ENCODE assay signal across 15 cellular contexts in genomic region chr2:108917078-108917440, GRCh38.
DNase-seq lines count a peak whose midpoint lies in the region; ATAC-seq and TF ChIP-seq lines count a peak whose summit lies in the region.
"Had no signal": no experiment of that assay in that cellular context is flagged by ENCODE, and none has a peak within 500 bp of the region (broad histone marks: within the 10 kb centered on the region; RNA-seq: fewer than 3 reads in every experiment).

No MANE protein-coding gene starts in this region.

- H3K36me3 ChIP-seq in esophagus muscularis mucosa (no peaks in the 10 kb centered on the region), osteoblast (ENCODE audit: insufficient read depth, low read length) (no peaks in the 10 kb centered on the region)
- H3K36me3 ChIP-seq: BE2C, heart right ventricle, left ventricle myocardium inferior had no signal

- no peak for TF ChIP-seq EP300 in esophagus muscularis mucosa (IDR thresholded peaks at IDR 0.05)

- DNase-seq in GM03348 (ENCODE audit: low spot score): peak; percentile 20
- peak; percentile 47 for DNase-seq in medulla oblongata (ENCODE audit: extremely low spot score)
- DNase-seq in stimulated activated CD8-positive, alpha-beta memory T cell treated with anti-CD3 and anti-CD28 coated beads, Interleukin-4, amount 100 ng/mL, for 48 hours: peak; percentile 18
- no peak for DNase-seq in esophagus muscularis mucosa (ENCODE audit: extremely low spot score)
- no peak for DNase-seq in osteoblast (ENCODE audit: insufficient read length, low spot score, missing footprints)
- no peak for DNase-seq in NK-92 treated with Interleukin-12 subunit alpha and Interleukin-12 subunit beta, amount 100 ng/mL, for 24 hours (lab: John Stamatoyannopoulos, UW)
- DNase-seq: activated B cell treated with CpG ODN at 0.5 μM for 24 hours, BE2C, heart right ventricle, Karpas-422, left ventricle myocardium inferior, PC-3 had no signal

- no peaks in the 10 kb centered on the region for H4K20me1 ChIP-seq in osteoblast (ENCODE audit: insufficient read depth, low read length)

- no peak for TF ChIP-seq POLR2A in esophagus muscularis mucosa (IDR thresholded peaks at IDR 0.05; ENCODE audit: low read depth)

- no peak overlapping the region for H2AFZ ChIP-seq in osteoblast (ENCODE audit: low read length)

- ATAC-seq in GM21526 (IDR thresholded peaks at IDR 0.05; ENCODE audit: low FRiP score, unreplicated experiment): no peak
- ATAC-seq: activated naive CD4-positive, alpha-beta T cell treated with anti-CD3 and anti-CD28 coated beads, Interleukin-2, amount 50 U/mL, for 72 hours; heart right ventricle; PC-3 had no signal

- WGBS in esophagus muscularis mucosa: 9% methylated on average over 10 of the region's 10 CpGs

- peaks cover 0 to 25% (median 15%) of the 10 kb centered on the region in 4 donors for H3K4me1 ChIP-seq in esophagus muscularis mucosa
- no peaks in the 10 kb centered on the region for H3K4me1 ChIP-seq in osteoblast (ENCODE audit: insufficient read depth, low read length)
- H3K4me1 ChIP-seq: BE2C, heart right ventricle, left ventricle myocardium inferior had no signal

- H3K27me3 ChIP-seq in esophagus muscularis mucosa (no peaks in the 10 kb centered on the region), osteoblast (ENCODE audit: insufficient read depth, low read length) (peaks cover 10% of the 10 kb centered on the region)
- H3K27me3 ChIP-seq: BE2C had no signal

- H3K4me2 ChIP-seq in osteoblast (ENCODE audit: insufficient read depth, low read length): no peak overlapping the region

- intact Hi-C loops in esophagus muscularis mucosa (cut with DNase I): no loop called here

- H3K4me3 ChIP-seq in esophagus muscularis mucosa (no peak overlapping the region), osteoblast (ENCODE audit: insufficient read depth, low read length) (no peak overlapping the region)
- H3K4me3 ChIP-seq: heart right ventricle, left ventricle myocardium inferior had no signal

- H3K27ac ChIP-seq in cingulate gyrus (ENCODE audit: low read depth, low read length): peak overlapping the region; percentile 35
- peak overlapping the region in 2 of 4 donors; percentile 5 to 34 for H3K27ac ChIP-seq in esophagus muscularis mucosa (replicated peaks in 1 of 4)
- H3K27ac ChIP-seq in osteoblast (ENCODE audit: low read depth, low read length): no peak overlapping the region
- H3K27ac ChIP-seq: heart right ventricle, left ventricle myocardium inferior had no signal

- TF ChIP-seq CTCF in esophagus muscularis mucosa (IDR thresholded peaks at IDR 0.05) (no peak), osteoblast (IDR thresholded peaks at IDR 0.05; ENCODE audit: extremely low read depth, low read depth, low read length) (no peak)

- H3K79me2 ChIP-seq in osteoblast (ENCODE audit: insufficient read depth, low read length): no peaks in the 10 kb centered on the region

- no peaks in the 10 kb centered on the region for H3K9me3 ChIP-seq in esophagus muscularis mucosa
- H3K9me3 ChIP-seq in osteoblast (ENCODE audit: low read depth, low read length): no peaks in the 10 kb centered on the region
- H3K9me3 ChIP-seq: BE2C, heart right ventricle, left ventricle myocardium inferior had no signal

Comparison
In these comparisons a context has a peak if more than half of its experiments do, and no peak if none do; other contexts are left out.
1. DNase-seq: peak in GM03348 (single experiment), medulla oblongata (single experiment) and stimulated activated CD8-positive, alpha-beta memory T cell treated with anti-CD3 and anti-CD28 coated beads, Interleukin-4, amount 100 ng/mL, for 48 hours (single experiment); none in esophagus muscularis mucosa (single experiment), osteoblast (single experiment) and NK-92 treated with Interleukin-12 subunit alpha and Interleukin-12 subunit beta, amount 100 ng/mL, for 24 hours (single experiment).